14 cellular contexts compared by ENCODE assay signal in the genomic region with DNA sequence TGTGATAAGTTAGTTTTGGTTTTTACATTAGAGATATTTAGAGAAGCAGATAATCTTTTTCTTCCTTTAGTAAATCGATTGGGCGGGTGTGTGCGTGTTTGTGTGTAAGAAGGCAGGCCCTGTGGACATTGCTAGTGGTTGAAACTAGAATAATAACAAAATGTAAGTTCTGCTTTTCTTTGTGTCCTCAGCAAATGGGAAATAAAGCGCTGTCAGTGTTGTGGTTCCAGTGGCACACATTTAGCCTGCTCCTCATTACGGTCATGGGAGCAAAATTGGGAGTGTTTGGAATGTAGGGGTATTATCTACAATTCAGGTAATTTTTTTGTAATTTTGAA.
"Had no signal": no experiment of that assay in that cellular context is flagged by ENCODE, and none has a peak within 500 bp of the region (broad histone marks: within the 10 kb centered on the region; RNA-seq: fewer than 3 reads in every experiment).

No MANE protein-coding gene starts in this region.

- H3K4me3 Mint-ChIP-seq: brain; immature natural killer cell; naive thymus-derived CD4-positive, alpha-beta T cell had no signal

- H3K27me3 Mint-ChIP-seq: brain; naive thymus-derived CD4-positive, alpha-beta T cell had no signal

- H3K27me3 ChIP-seq: dorsolateral prefrontal cortex, neutrophil, right atrium auricular region, tibial nerve, vagina had no signal

- DNase-seq: activated CD4-positive, alpha-beta T cell treated with anti-CD3 and anti-CD28 coated beads for 4 hours; amniotic stem cell; dorsolateral prefrontal cortex; immature natural killer cell; left colon; naive thymus-derived CD4-positive, alpha-beta T cell; posterior cingulate gyrus; small intestine had no signal

- H3K4me3 ChIP-seq: dorsolateral prefrontal cortex, right atrium auricular region, tibial nerve, vagina had no signal

- H3K4me1 ChIP-seq: right atrium auricular region, tibial nerve, vagina had no signal

- H3K4me1 Mint-ChIP-seq: brain; immature natural killer cell; naive thymus-derived CD4-positive, alpha-beta T cell had no signal

- H3K27ac Mint-ChIP-seq: activated naive CD4-positive, alpha-beta T cell treated with anti-CD3 and anti-CD28 coated beads, Interleukin-2, amount 50 U/mL, for 72 hours had no signal

- ATAC-seq: left colon; naive thymus-derived CD4-positive, alpha-beta T cell had no signal

- H3K9me3 ChIP-seq: neutrophil, right atrium auricular region, tibial nerve, vagina had no signal

- H3K27ac ChIP-seq: dorsolateral prefrontal cortex, neutrophil, right atrium auricular region, tibial nerve, vagina had no signal
